1 cellular context compared by ENCODE assay signal in genomic region chr3:72847751-72848702, GRCh38.
A peak's percentile ranks its signal among the peaks of the same experiment; 100 is the strongest.
TF ChIP-seq lines count a peak whose summit lies in the region.

Gene SHQ1, minus strand, starts transcription at chr3:72848445. Its CDS starts 105 bp downstream, at chr3:72848340.

TF ChIP-seq in K562, 482 proteins besides CTCF, POLR2A, EP300 and RAD21 (continued from another document and continues in another):
- TF ChIP-seq, protein P1, sequence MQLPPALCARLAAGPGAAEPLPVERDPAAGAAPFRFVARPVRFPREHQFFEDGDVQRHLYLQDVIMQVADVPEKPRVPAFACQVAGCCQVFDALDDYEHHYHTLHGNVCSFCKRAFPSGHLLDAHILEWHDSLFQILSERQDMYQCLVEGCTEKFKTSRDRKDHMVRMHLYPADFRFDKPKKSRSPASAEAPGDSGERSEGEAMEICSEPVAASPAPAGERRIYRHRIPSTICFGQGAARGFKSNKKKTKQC (CRISPR knock-in tag; IDR thresholded peaks at IDR 0.05): peak; percentile 90
- no peak for TF ChIP-seq ZNF584 (CRISPR knock-in tag; IDR thresholded peaks at IDR 0.05; ENCODE audit: low read depth)
- peak; percentile 75; the same call in 1 of the 2 replicates for TF ChIP-seq PHF8 (IDR thresholded peaks at IDR 0.05; ENCODE audit: borderline replicate concordance, low read length)
- TF ChIP-seq NFATC3 (IDR thresholded peaks at IDR 0.05): no peak
- TF ChIP-seq ZNF717 (CRISPR knock-in tag; IDR thresholded peaks at IDR 0.05): no peak
- no peak for TF ChIP-seq ZNF175 (CRISPR knock-in tag; IDR thresholded peaks at IDR 0.05; ENCODE audit: low read depth)
- no peak for TF ChIP-seq KLF13 (tag; IDR thresholded peaks at IDR 0.05; ENCODE audit: borderline replicate concordance, low read depth)
- no peak for TF ChIP-seq ZZZ3 (IDR thresholded peaks at IDR 0.05)
- TF ChIP-seq, protein P2, sequence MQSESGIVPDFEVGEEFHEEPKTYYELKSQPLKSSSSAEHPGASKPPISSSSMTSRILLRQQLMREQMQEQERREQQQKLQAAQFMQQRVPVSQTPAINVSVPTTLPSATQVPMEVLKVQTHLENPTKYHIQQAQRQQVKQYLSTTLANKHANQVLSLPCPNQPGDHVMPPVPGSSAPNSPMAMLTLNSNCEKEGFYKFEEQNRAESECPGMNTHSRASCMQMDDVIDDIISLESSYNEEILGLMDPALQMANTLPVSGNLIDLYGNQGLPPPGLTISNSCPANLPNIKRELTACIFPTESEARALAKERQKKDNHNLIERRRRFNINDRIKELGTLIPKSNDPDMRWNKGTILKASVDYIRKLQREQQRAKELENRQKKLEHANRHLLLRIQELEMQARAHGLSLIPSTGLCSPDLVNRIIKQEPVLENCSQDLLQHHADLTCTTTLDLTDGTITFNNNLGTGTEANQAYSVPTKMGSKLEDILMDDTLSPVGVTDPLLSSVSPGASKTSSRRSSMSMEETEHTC (IDR thresholded peaks at IDR 0.05): no peak
- TF ChIP-seq KLF16 (IDR thresholded peaks at IDR 0.05): no peak
- TF ChIP-seq PTRF (tag; IDR thresholded peaks at IDR 0.05): no peak
- TF ChIP-seq ZNF780A (CRISPR knock-in tag; IDR thresholded peaks at IDR 0.05): no peak
- peak; percentile 98 for TF ChIP-seq ARID4B (CRISPR knock-in tag; IDR thresholded peaks at IDR 0.05)
- no peak for TF ChIP-seq PHF21A (IDR thresholded peaks at IDR 0.05; ENCODE audit: borderline replicate concordance, low read depth)
- TF ChIP-seq MED1 (CRISPR knock-in tag; IDR thresholded peaks at IDR 0.05; ENCODE audit: borderline replicate concordance): no peak
- TF ChIP-seq ZNF282 (CRISPR knock-in tag; IDR thresholded peaks at IDR 0.05): 0 out of 2 replicates have a peak, but pooled peaks have one; percentile 73
- no peak for TF ChIP-seq GTF2A2 (tag; IDR thresholded peaks at IDR 0.05)
- TF ChIP-seq MCM5 (IDR thresholded peaks at IDR 0.05; ENCODE audit: low read depth): no peak
- no peak for TF ChIP-seq ZBED1 (IDR thresholded peaks at IDR 0.05)
- peak; percentile 55; the same call in 1 of the 2 replicates for TF ChIP-seq RB1 (IDR thresholded peaks at IDR 0.05; ENCODE audit: low read depth)
- TF ChIP-seq ZC3H11A (IDR thresholded peaks at IDR 0.05; ENCODE audit: low read depth, low read length): no peak
- no peak for TF ChIP-seq GATAD2B (IDR thresholded peaks at IDR 0.05; ENCODE audit: borderline replicate concordance)
- TF ChIP-seq KLF10 (CRISPR knock-in tag; IDR thresholded peaks at IDR 0.05): no peak
- 0 out of 4 replicates have a peak, but pooled peaks of 1 of the 2 experiments have one; percentile 9 for TF ChIP-seq TRIM24 (IDR thresholded peaks at IDR 0.05)
- TF ChIP-seq FOXA1 (IDR thresholded peaks at IDR 0.05; ENCODE audit: borderline replicate concordance): no peak
- TF ChIP-seq, protein P3, sequence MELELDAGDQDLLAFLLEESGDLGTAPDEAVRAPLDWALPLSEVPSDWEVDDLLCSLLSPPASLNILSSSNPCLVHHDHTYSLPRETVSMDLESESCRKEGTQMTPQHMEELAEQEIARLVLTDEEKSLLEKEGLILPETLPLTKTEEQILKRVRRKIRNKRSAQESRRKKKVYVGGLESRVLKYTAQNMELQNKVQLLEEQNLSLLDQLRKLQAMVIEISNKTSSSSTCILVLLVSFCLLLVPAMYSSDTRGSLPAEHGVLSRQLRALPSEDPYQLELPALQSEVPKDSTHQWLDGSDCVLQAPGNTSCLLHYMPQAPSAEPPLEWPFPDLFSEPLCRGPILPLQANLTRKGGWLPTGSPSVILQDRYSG (tag; conservative IDR thresholded peaks at IDR 0.05; ENCODE audit: low read depth): no peak
- TF ChIP-seq RNF2 (IDR thresholded peaks at IDR 0.05): 0 out of 2 replicates have a peak, but pooled peaks have one; percentile 25
- TF ChIP-seq CXXC5 (CRISPR knock-in tag; IDR thresholded peaks at IDR 0.05): peak; percentile 82
- TF ChIP-seq CHD2 (IDR thresholded peaks at IDR 0.05; ENCODE audit: low read depth, low read length): no peak
- TF ChIP-seq U2AF1 (optimal IDR thresholded peaks at IDR 0.05; ENCODE audit: low read depth, low read length): no peak
- TF ChIP-seq, protein P4, sequence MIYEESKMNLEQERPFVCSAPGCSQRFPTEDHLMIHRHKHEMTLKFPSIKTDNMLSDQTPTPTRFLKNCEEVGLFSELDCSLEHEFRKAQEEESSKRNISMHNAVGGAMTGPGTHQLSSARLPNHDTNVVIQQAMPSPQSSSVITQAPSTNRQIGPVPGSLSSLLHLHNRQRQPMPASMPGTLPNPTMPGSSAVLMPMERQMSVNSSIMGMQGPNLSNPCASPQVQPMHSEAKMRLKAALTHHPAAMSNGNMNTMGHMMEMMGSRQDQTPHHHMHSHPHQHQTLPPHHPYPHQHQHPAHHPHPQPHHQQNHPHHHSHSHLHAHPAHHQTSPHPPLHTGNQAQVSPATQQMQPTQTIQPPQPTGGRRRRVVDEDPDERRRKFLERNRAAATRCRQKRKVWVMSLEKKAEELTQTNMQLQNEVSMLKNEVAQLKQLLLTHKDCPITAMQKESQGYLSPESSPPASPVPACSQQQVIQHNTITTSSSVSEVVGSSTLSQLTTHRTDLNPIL (CRISPR knock-in tag; IDR thresholded peaks at IDR 0.05): no peak
- TF ChIP-seq POLR2AphosphoS5 (IDR thresholded peaks at IDR 0.05; ENCODE audit: control insufficient read depth, insufficient read depth, low read depth, low read length): peak; percentile 40; the same call in 1 of the 2 replicates
- no peak for TF ChIP-seq CREBBP (IDR thresholded peaks at IDR 0.05; ENCODE audit: low read depth, low read length)
- no peak for TF ChIP-seq STAT5A (IDR thresholded peaks at IDR 0.05; ENCODE audit: borderline replicate concordance, low read length)
- no peak for TF ChIP-seq HSF4 (CRISPR knock-in tag; IDR thresholded peaks at IDR 0.05; ENCODE audit: borderline replicate concordance)
- TF ChIP-seq, protein P5, sequence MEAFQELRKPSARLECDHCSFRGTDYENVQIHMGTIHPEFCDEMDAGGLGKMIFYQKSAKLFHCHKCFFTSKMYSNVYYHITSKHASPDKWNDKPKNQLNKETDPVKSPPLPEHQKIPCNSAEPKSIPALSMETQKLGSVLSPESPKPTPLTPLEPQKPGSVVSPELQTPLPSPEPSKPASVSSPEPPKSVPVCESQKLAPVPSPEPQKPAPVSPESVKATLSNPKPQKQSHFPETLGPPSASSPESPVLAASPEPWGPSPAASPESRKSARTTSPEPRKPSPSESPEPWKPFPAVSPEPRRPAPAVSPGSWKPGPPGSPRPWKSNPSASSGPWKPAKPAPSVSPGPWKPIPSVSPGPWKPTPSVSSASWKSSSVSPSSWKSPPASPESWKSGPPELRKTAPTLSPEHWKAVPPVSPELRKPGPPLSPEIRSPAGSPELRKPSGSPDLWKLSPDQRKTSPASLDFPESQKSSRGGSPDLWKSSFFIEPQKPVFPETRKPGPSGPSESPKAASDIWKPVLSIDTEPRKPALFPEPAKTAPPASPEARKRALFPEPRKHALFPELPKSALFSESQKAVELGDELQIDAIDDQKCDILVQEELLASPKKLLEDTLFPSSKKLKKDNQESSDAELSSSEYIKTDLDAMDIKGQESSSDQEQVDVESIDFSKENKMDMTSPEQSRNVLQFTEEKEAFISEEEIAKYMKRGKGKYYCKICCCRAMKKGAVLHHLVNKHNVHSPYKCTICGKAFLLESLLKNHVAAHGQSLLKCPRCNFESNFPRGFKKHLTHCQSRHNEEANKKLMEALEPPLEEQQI (IDR thresholded peaks at IDR 0.05): no peak
- no peak for TF ChIP-seq CEBPZ (IDR thresholded peaks at IDR 0.05; ENCODE audit: borderline replicate concordance, low read depth, low read length)
- TF ChIP-seq DNMT1 (IDR thresholded peaks at IDR 0.05): no peak
- TF ChIP-seq, protein P6, sequence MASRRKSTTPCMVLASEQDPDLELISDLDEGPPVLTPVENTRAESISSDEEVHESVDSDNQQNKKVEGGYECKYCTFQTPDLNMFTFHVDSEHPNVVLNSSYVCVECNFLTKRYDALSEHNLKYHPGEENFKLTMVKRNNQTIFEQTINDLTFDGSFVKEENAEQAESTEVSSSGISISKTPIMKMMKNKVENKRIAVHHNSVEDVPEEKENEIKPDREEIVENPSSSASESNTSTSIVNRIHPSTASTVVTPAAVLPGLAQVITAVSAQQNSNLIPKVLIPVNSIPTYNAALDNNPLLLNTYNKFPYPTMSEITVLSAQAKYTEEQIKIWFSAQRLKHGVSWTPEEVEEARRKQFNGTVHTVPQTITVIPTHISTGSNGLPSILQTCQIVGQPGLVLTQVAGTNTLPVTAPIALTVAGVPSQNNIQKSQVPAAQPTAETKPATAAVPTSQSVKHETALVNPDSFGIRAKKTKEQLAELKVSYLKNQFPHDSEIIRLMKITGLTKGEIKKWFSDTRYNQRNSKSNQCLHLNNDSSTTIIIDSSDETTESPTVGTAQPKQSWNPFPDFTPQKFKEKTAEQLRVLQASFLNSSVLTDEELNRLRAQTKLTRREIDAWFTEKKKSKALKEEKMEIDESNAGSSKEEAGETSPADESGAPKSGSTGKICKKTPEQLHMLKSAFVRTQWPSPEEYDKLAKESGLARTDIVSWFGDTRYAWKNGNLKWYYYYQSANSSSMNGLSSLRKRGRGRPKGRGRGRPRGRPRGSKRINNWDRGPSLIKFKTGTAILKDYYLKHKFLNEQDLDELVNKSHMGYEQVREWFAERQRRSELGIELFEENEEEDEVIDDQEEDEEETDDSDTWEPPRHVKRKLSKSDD (conservative IDR thresholded peaks at IDR 0.05; ENCODE audit: low read length): no peak
- no peak for TF ChIP-seq OTX1 (CRISPR knock-in tag; IDR thresholded peaks at IDR 0.05)
- no peak for TF ChIP-seq BCL6 (CRISPR knock-in tag; IDR thresholded peaks at IDR 0.05)
- TF ChIP-seq KDM5B (IDR thresholded peaks at IDR 0.05; ENCODE audit: insufficient replicate concordance, low read depth, low read length): peak; percentile 52
- TF ChIP-seq, protein P7, sequence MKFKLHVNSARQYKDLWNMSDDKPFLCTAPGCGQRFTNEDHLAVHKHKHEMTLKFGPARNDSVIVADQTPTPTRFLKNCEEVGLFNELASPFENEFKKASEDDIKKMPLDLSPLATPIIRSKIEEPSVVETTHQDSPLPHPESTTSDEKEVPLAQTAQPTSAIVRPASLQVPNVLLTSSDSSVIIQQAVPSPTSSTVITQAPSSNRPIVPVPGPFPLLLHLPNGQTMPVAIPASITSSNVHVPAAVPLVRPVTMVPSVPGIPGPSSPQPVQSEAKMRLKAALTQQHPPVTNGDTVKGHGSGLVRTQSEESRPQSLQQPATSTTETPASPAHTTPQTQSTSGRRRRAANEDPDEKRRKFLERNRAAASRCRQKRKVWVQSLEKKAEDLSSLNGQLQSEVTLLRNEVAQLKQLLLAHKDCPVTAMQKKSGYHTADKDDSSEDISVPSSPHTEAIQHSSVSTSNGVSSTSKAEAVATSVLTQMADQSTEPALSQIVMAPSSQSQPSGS (CRISPR knock-in tag; IDR thresholded peaks at IDR 0.05): no peak
- TF ChIP-seq NELFE (IDR thresholded peaks at IDR 0.05; ENCODE audit: insufficient read depth, insufficient read length): no peak
